Comparison of ENCODE assay signal across 17 cellular contexts in genomic region chr3:59429203-59429602, GRCh38.
A peak's percentile ranks its signal among the peaks of the same experiment; 100 is the strongest.
DNase-seq lines count a peak whose midpoint lies in the region; ATAC-seq and TF ChIP-seq lines count a peak whose summit lies in the region.
"Had no signal": no experiment of that assay in that cellular context is flagged by ENCODE, and none has a peak within 500 bp of the region (broad histone marks: within the 10 kb centered on the region; RNA-seq: fewer than 3 reads in every experiment).

No MANE protein-coding gene starts in this region.

- no peak for ATAC-seq in activated CD8-positive, alpha-beta T cell treated with anti-CD3 and anti-CD28 coated beads for 36 hours
- ATAC-seq: CD8-positive, alpha-beta T cell; K562 had no signal

- H3K9ac ChIP-seq in GM23248: no peak overlapping the region

- H3K27ac Mint-ChIP-seq in activated CD8-positive, alpha-beta T cell treated with anti-CD3 and anti-CD28 coated beads for 36 hours: no peak overlapping the region
- H3K27ac Mint-ChIP-seq in activated naive CD4-positive, alpha-beta T cell treated with anti-CD3 and anti-CD28 coated beads, Interleukin-2, amount 10 ng/mL, durations not matched to agents 7 days and 5 days: no peak overlapping the region
- H3K27ac Mint-ChIP-seq: CD8-positive, alpha-beta T cell; HFFc6 had no signal

- H3K9me3 Mint-ChIP-seq in activated CD8-positive, alpha-beta T cell treated with anti-CD3 and anti-CD28 coated beads for 36 hours: peaks cover 10% of the 10 kb centered on the region
- peaks cover 13% of the 10 kb centered on the region for H3K9me3 Mint-ChIP-seq in activated naive CD4-positive, alpha-beta T cell treated with anti-CD3 and anti-CD28 coated beads, Interleukin-2, amount 10 ng/mL, durations not matched to agents 7 days and 5 days

- no peak overlapping the region for H3K27ac ChIP-seq in GM23248
- no peak overlapping the region for H3K27ac ChIP-seq in osteoblast (ENCODE audit: low read depth, low read length)
- H3K27ac ChIP-seq: C4-2B, HL-60 had no signal

- H3K4me1 Mint-ChIP-seq in activated CD8-positive, alpha-beta T cell treated with anti-CD3 and anti-CD28 coated beads for 36 hours (ENCODE audit: low read depth): peaks cover 44% of the 10 kb centered on the region
- H3K4me1 Mint-ChIP-seq in activated naive CD4-positive, alpha-beta T cell treated with anti-CD3 and anti-CD28 coated beads, Interleukin-2, amount 10 ng/mL, durations not matched to agents 7 days and 5 days: peaks cover 40% of the 10 kb centered on the region

- no peak for TF ChIP-seq CTCF in osteoblast (IDR thresholded peaks at IDR 0.05; ENCODE audit: extremely low read depth, low read depth, low read length)
- TF ChIP-seq CTCF in activated CD8-positive, alpha-beta T cell treated with anti-CD3 and anti-CD28 coated beads for 36 hours (IDR thresholded peaks at IDR 0.05): no peak

- peaks cover 9% of the 10 kb centered on the region for H3K36me3 Mint-ChIP-seq in activated CD8-positive, alpha-beta T cell treated with anti-CD3 and anti-CD28 coated beads for 36 hours (ENCODE audit: low read depth)
- peaks cover 4% of the 10 kb centered on the region for H3K36me3 Mint-ChIP-seq in activated naive CD4-positive, alpha-beta T cell treated with anti-CD3 and anti-CD28 coated beads, Interleukin-2, amount 10 ng/mL, durations not matched to agents 7 days and 5 days
- H3K36me3 Mint-ChIP-seq: CD8-positive, alpha-beta T cell had no signal

- in situ Hi-C loops in GM23248 (cut with MboI): no loop called here

- H3K27me3 Mint-ChIP-seq in activated CD8-positive, alpha-beta T cell treated with anti-CD3 and anti-CD28 coated beads for 36 hours: no peaks in the 10 kb centered on the region
- H3K27me3 Mint-ChIP-seq in activated naive CD4-positive, alpha-beta T cell treated with anti-CD3 and anti-CD28 coated beads, Interleukin-2, amount 10 ng/mL, durations not matched to agents 7 days and 5 days: peaks cover 3% of the 10 kb centered on the region

- H4K20me1 ChIP-seq in GM23248 (ENCODE audit: insufficient read depth) (no peaks in the 10 kb centered on the region), osteoblast (ENCODE audit: insufficient read depth, low read length) (no peaks in the 10 kb centered on the region)

- no peak overlapping the region for H3K4me3 Mint-ChIP-seq in activated CD8-positive, alpha-beta T cell treated with anti-CD3 and anti-CD28 coated beads for 36 hours
- no peak overlapping the region for H3K4me3 Mint-ChIP-seq in activated naive CD4-positive, alpha-beta T cell treated with anti-CD3 and anti-CD28 coated beads, Interleukin-2, amount 10 ng/mL, durations not matched to agents 7 days and 5 days
- H3K4me3 Mint-ChIP-seq: CD8-positive, alpha-beta T cell; HFFc6 had no signal

- H3K4me3 ChIP-seq in GM23248: no peak overlapping the region
- no peak overlapping the region for H3K4me3 ChIP-seq in osteoblast (ENCODE audit: insufficient read depth, low read length)
- H3K4me3 ChIP-seq: K562 had no signal

- H3K4me1 ChIP-seq in GM23248 (ENCODE audit: insufficient read depth): peaks cover 31% of the 10 kb centered on the region
- peaks cover 45% of the 10 kb centered on the region for H3K4me1 ChIP-seq in osteoblast (ENCODE audit: insufficient read depth, low read length)

- H2AFZ ChIP-seq in GM23248 (no peak overlapping the region), osteoblast (ENCODE audit: low read length) (no peak overlapping the region)

- POLR2A ChIA-PET in activated CD8-positive, alpha-beta T cell treated with anti-CD3 and anti-CD28 coated beads for 36 hours (lab: Charles Lee): interaction anchor here (5.0 kb wide), 1 partner anchor 16 kb away, joined by 27 read pairs; no protein-coding TSS in a partner anchor

- H3K9me2 ChIP-seq in GM23248 (ENCODE audit: insufficient read depth): no peaks in the 10 kb centered on the region

- H3K27me3 ChIP-seq in GM23248 (replicated peaks; ENCODE audit: insufficient read depth) (no peaks in the 10 kb centered on the region), osteoblast (ENCODE audit: insufficient read depth, low read length) (no peaks in the 10 kb centered on the region)

- H3K4me2 ChIP-seq in GM23248 (ENCODE audit: unreplicated experiment) (no peak overlapping the region), osteoblast (ENCODE audit: insufficient read depth, low read length) (no peak overlapping the region)

- H3K79me2 ChIP-seq in GM23248 (ENCODE audit: insufficient read depth) (no peaks in the 10 kb centered on the region), osteoblast (ENCODE audit: insufficient read depth, low read length) (no peaks in the 10 kb centered on the region)

- intact Hi-C loops in activated CD8-positive, alpha-beta T cell treated with anti-CD3 and anti-CD28 coated beads for 36 hours (cut with micrococcal nuclease): no loop called here
- intact Hi-C loops in head of caudate nucleus (cut with DNase I): no loop called here

- H3K36me3 ChIP-seq in GM23248 (ENCODE audit: low read depth): no peaks in the 10 kb centered on the region
- no peaks in the 10 kb centered on the region for H3K36me3 ChIP-seq in osteoblast (ENCODE audit: insufficient read depth, low read length)

- CTCF ChIA-PET in activated CD8-positive, alpha-beta T cell treated with anti-CD3 and anti-CD28 coated beads for 36 hours (lab: Charles Lee): interaction anchor here (1.0 to 1.8 kb wide), 2 partner anchors 11 to 15 kb away, joined by 5 to 6 read pairs; no protein-coding TSS in a partner anchor
- CTCF ChIA-PET in activated naive CD4-positive, alpha-beta T cell treated with anti-CD3 and anti-CD28 coated beads, Interleukin-2, amount 10 ng/mL, durations not matched to agents 7 days and 5 days (lab: Charles Lee): no interaction called here

- peaks cover 18% of the 10 kb centered on the region for H3F3A ChIP-seq in GM23248 (ENCODE audit: insufficient read depth)

- WGBS in GM23248 (ENCODE audit: low coverage in 1 of 2, low lambda C conversion rate in 2 of 2, missing lambda C conversion rate in 2 of 2), 2 experiments: 56 to 58% methylated on average over 2 of the region's 2 CpGs

- no peaks in the 10 kb centered on the region for H3K9me3 ChIP-seq in GM23248 (ENCODE audit: low read depth)
- H3K9me3 ChIP-seq in osteoblast (ENCODE audit: low read depth, low read length): no peaks in the 10 kb centered on the region

- DNase-seq in GM23248 (peak; percentile 49), osteoblast (ENCODE audit: insufficient read length, low spot score, missing footprints) (peak; percentile 26), head of caudate nucleus (no peak)
- no peak for DNase-seq in activated CD8-positive, alpha-beta T cell treated with anti-CD3 and anti-CD28 coated beads for 36 hours
- no peak for DNase-seq in activated naive CD4-positive, alpha-beta T cell treated with anti-CD3 and anti-CD28 coated beads, Interleukin-2, amount 10 ng/mL, durations not matched to agents 7 days and 5 days
- DNase-seq: ACHN; AML-193; Calu3; CD8-positive, alpha-beta T cell; DMS79 treated with DMSO at 0.1 percent for 48 hours; GF-D8; HCEC 1CT; HFFc6 had no signal

TF ChIP-seq in PFSK-1, 5 proteins besides CTCF, POLR2A, EP300 and RAD21:
- TF ChIP-seq REST (IDR thresholded peaks at IDR 0.05; ENCODE audit: insufficient read depth in 1 of 2, low read depth in 2 of 2, low read length in 2 of 2) (peak; percentile 62 to 84), TAF1 (IDR thresholded peaks at IDR 0.05; ENCODE audit: borderline replicate concordance, insufficient read depth, low read length) (no peak), POLR2AphosphoS5 (IDR thresholded peaks at IDR 0.05; ENCODE audit: low read depth, low read length) (no peak), FOXP2 (optimal IDR thresholded peaks at IDR 0.05; ENCODE audit: borderline replicate concordance, extremely low read depth, extremely low read length, insufficient read depth) (no peak), SIN3A (IDR thresholded peaks at IDR 0.05; ENCODE audit: borderline replicate concordance, insufficient read depth, low read length) (no peak)

Comparison
In these comparisons a context has a peak if more than half of its experiments do, and no peak if none do; other contexts are left out.
1. DNase-seq: peak in GM23248 (single experiment) and osteoblast (single experiment); none in activated CD8-positive, alpha-beta T cell treated with anti-CD3 and anti-CD28 coated beads for 36 hours (single experiment), activated naive CD4-positive, alpha-beta T cell treated with anti-CD3 and anti-CD28 coated beads, Interleukin-2, amount 10 ng/mL, durations not matched to agents 7 days and 5 days (single experiment) and head of caudate nucleus (0 of 42).